Comparison of ENCODE assay signal across 1 cellular context in the genomic region with DNA sequence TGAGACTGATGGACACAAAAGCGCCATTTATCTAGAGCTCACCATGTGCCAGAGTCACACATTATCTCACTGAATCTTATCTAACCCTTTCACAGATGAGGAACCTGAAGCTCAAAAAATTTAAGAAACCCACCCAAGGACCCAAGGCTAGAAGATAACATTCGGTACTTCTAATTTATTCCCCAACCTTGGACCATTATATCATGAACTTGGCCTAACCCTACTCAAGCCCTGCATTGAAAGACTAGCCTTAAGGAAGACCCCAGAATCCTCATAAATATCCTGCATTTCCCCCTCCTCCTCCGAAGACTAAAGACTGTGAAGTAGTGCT.
TF ChIP-seq lines count a peak whose summit lies in the region.

No MANE protein-coding gene starts in this region.

TF ChIP-seq in GM12878, 131 proteins besides CTCF, POLR2A, EP300 and RAD21:
- no peak for TF ChIP-seq FOXM1 (IDR thresholded peaks at IDR 0.05; ENCODE audit: low read depth, low read length)
- no peak for TF ChIP-seq RFX5 (IDR thresholded peaks at IDR 0.05; ENCODE audit: low read depth, low read length)
- no peak for TF ChIP-seq EZH2 (IDR thresholded peaks at IDR 0.05; ENCODE audit: borderline replicate concordance, control insufficient read depth, low read depth, low read length)
- no peak for TF ChIP-seq NFXL1 (IDR thresholded peaks at IDR 0.05; ENCODE audit: borderline replicate concordance)
